Comparison of ENCODE assay signal across 16 cellular contexts in genomic region chr12:111361717-111362576, GRCh38. TPM values are rescaled to one million over a fixed set of nuclear protein-coding genes. Genes with fewer than 3 reads are reported as not detected.
A peak's percentile ranks its signal among the peaks of the same experiment; 100 is the strongest.
DNase-seq lines count a peak whose midpoint lies in the region; ATAC-seq and TF ChIP-seq lines count a peak whose summit lies in the region.
"Had no signal": no experiment of that assay in that cellular context is flagged by ENCODE, and none has a peak within 500 bp of the region (broad histone marks: within the 10 kb centered on the region; RNA-seq: fewer than 3 reads in every experiment).

No MANE protein-coding gene starts in this region.

- no peaks in the 10 kb centered on the region for H3K27me3 Mint-ChIP-seq in progenitor cell of endocrine pancreas
- no peaks in the 10 kb centered on the region for H3K27me3 Mint-ChIP-seq in activated T-cell treated with anti-CD3 and anti-CD28 coated beads, Interleukin-2, amount 50 U/mL, for 4 hours (ENCODE audit: low read depth)

- no peak overlapping the region for H2AFZ ChIP-seq in MM.1S (ENCODE audit: low read length)

- H3K9me3 ChIP-seq in BLaER1 treated with 17β-estradiol and CSF1 and Interleukin-3, amounts not matched to agents 10 nM and 100 nM (replicated peaks in 1 of 11): no peaks in the 10 kb centered on the region
- H3K9me3 ChIP-seq in adrenal gland (replicated peaks in 1 of 3) (no peaks in the 10 kb centered on the region), SJCRH30 (replicated peaks) (no peaks in the 10 kb centered on the region), MM.1S (replicated peaks; ENCODE audit: insufficient read depth, low read length) (no peaks in the 10 kb centered on the region)
- H3K9me3 ChIP-seq: esophagus squamous epithelium had no signal

- H3K4me2 ChIP-seq in BLaER1 treated with 17β-estradiol and CSF1 and Interleukin-3, amounts not matched to agents 10 nM and 100 nM: peak overlapping the region; percentile 82 to 99 (median 96)
- H3K4me2 ChIP-seq in MM.1S (ENCODE audit: low read depth, low read length): no peak overlapping the region

- H3K4me1 ChIP-seq in BLaER1 treated with 17β-estradiol and CSF1 and Interleukin-3, amounts not matched to agents 10 nM and 100 nM: peaks cover 68 to 91% (median 85%) of the 10 kb centered on the region in 10 experiments
- H3K4me1 ChIP-seq in adrenal gland (replicated peaks in 1 of 2) (peaks cover 14 to 20% of the 10 kb centered on the region in 2 donors), SJCRH30 (no peaks in the 10 kb centered on the region), MM.1S (ENCODE audit: low read length) (no peaks in the 10 kb centered on the region)

- H3K9me2 ChIP-seq in MM.1S (replicated peaks; ENCODE audit: insufficient read depth, low read length): no peaks in the 10 kb centered on the region

- H3K4me3 Mint-ChIP-seq in progenitor cell of endocrine pancreas (ENCODE audit: low read depth): no peak overlapping the region
- H3K4me3 Mint-ChIP-seq in activated T-cell treated with anti-CD3 and anti-CD28 coated beads, Interleukin-2, amount 50 U/mL, for 4 hours: no peak overlapping the region

- no peaks in the 10 kb centered on the region for H3F3A ChIP-seq in MM.1S (ENCODE audit: insufficient read depth, low read length)

- peak; percentile 66 to 85 (median 74) for DNase-seq in adrenal gland
- DNase-seq in left colon: no peak
- no peak for DNase-seq in progenitor cell of endocrine pancreas (ENCODE audit: low spot score, unreplicated experiment)
- no peak for DNase-seq in activated T-cell treated with anti-CD3 and anti-CD28 coated beads, Interleukin-2, amount 50 U/mL, for 4 hours
- DNase-seq in SJCRH30: no peak
- no peak for DNase-seq in MM.1S
- DNase-seq: ACHN; activated CD4-positive, alpha-beta T cell treated with anti-CD3 and anti-CD28 coated beads, Interleukin-2, amount 50 U/mL, for 4 hours; cortex of kidney; esophagus squamous epithelium; NCI-H1092 treated with DMSO at 0.1 percent for 48 hours had no signal

- intact Hi-C loops in adrenal gland (cut with DNase I) (no loop called here), left colon (cut with DNase I, micrococcal nuclease) (no loop called here)

- H3K4me1 Mint-ChIP-seq in progenitor cell of endocrine pancreas (ENCODE audit: low read depth): peaks cover 11% of the 10 kb centered on the region
- peaks cover 21% of the 10 kb centered on the region for H3K4me1 Mint-ChIP-seq in activated T-cell treated with anti-CD3 and anti-CD28 coated beads, Interleukin-2, amount 50 U/mL, for 4 hours (ENCODE audit: low read depth)

- peak overlapping the region; percentile 68 to 81 (median 72) for H3K9ac ChIP-seq in BLaER1 treated with 17β-estradiol and CSF1 and Interleukin-3, amounts not matched to agents 10 nM and 100 nM
- H3K9ac ChIP-seq in MM.1S (ENCODE audit: low read length): no peak overlapping the region

- ATAC-seq in left colon (peak; percentile 11), HG02852 (IDR thresholded peaks at IDR 0.05; ENCODE audit: unreplicated experiment) (no peak)
- no peak for ATAC-seq in activated T-cell treated with anti-CD3 and anti-CD28 coated beads, Interleukin-2, amount 50 U/mL, for 4 hours
- ATAC-seq: GM12878 had no signal

- H3K27ac ChIP-seq in BLaER1 treated with 17β-estradiol and CSF1 and Interleukin-3, amounts not matched to agents 10 nM and 100 nM: peak overlapping the region; percentile 74 to 88 (median 81)
- peak overlapping the region; percentile 17 to 84 (median 53) for H3K27ac ChIP-seq in adrenal gland
- H3K27ac ChIP-seq in SJCRH30: no peak overlapping the region
- no peak overlapping the region for H3K27ac ChIP-seq in MM.1S (ENCODE audit: low read length)
- H3K27ac ChIP-seq: esophagus squamous epithelium had no signal

- no peaks in the 10 kb centered on the region for H3K27me3 ChIP-seq in BLaER1 treated with 17β-estradiol and CSF1 and Interleukin-3, amounts not matched to agents 10 nM and 100 nM
- H3K27me3 ChIP-seq in adrenal gland (no peaks in the 10 kb centered on the region), SJCRH30 (no peaks in the 10 kb centered on the region), MM.1S (replicated peaks; ENCODE audit: insufficient read depth, low read length) (no peaks in the 10 kb centered on the region)

- H3K36me3 Mint-ChIP-seq in progenitor cell of endocrine pancreas (ENCODE audit: insufficient read depth): peaks cover 15% of the 10 kb centered on the region
- peaks cover 3% of the 10 kb centered on the region for H3K36me3 Mint-ChIP-seq in activated T-cell treated with anti-CD3 and anti-CD28 coated beads, Interleukin-2, amount 50 U/mL, for 4 hours (ENCODE audit: insufficient read depth)

- TF ChIP-seq CTCF in adrenal gland (IDR thresholded peaks at IDR 0.05): no peak
- TF ChIP-seq CTCF in progenitor cell of endocrine pancreas (IDR thresholded peaks at IDR 0.05; ENCODE audit: unreplicated experiment): no peak
- no peak for TF ChIP-seq CTCF in MM.1S (IDR thresholded peaks at IDR 0.05; ENCODE audit: low read length)

- H3K36me3 ChIP-seq in BLaER1 treated with 17β-estradiol and CSF1 and Interleukin-3, amounts not matched to agents 10 nM and 100 nM: peaks cover 8 to 49% (median 38%) of the 10 kb centered on the region in 11 experiments; a peak in 21 of 22 replicates
- H3K36me3 ChIP-seq in adrenal gland (replicated peaks in 1 of 2) (peaks cover 0 to 8% of the 10 kb centered on the region in 2 donors), SJCRH30 (no peaks in the 10 kb centered on the region), MM.1S (replicated peaks; ENCODE audit: insufficient read depth, low read length) (no peaks in the 10 kb centered on the region)

- no peaks in the 10 kb centered on the region for H3K9me3 Mint-ChIP-seq in progenitor cell of endocrine pancreas (ENCODE audit: low read depth)
- no peaks in the 10 kb centered on the region for H3K9me3 Mint-ChIP-seq in activated T-cell treated with anti-CD3 and anti-CD28 coated beads, Interleukin-2, amount 50 U/mL, for 4 hours
- H3K9me3 Mint-ChIP-seq: IgD-negative memory B cell, memory B cell had no signal

- peak overlapping the region in 9 of 10 experiments; percentile 14 to 46 (median 38); a peak in 16 of 20 replicates for H3K4me3 ChIP-seq in BLaER1 treated with 17β-estradiol and CSF1 and Interleukin-3, amounts not matched to agents 10 nM and 100 nM
- H3K4me3 ChIP-seq in adrenal gland: no peak overlapping the region
- H3K4me3 ChIP-seq in SJCRH30: no peak overlapping the region
- H3K4me3 ChIP-seq in MM.1S (ENCODE audit: low read length): no peak overlapping the region
- H3K4me3 ChIP-seq: esophagus squamous epithelium, GM12878 had no signal

- 33 to 56% (median 40%) methylated on average over 6 to 18 of the region's 18 CpGs for WGBS in adrenal gland, 4 donors

- TF ChIP-seq POLR2A in adrenal gland (IDR thresholded peaks at IDR 0.05): peak in 1 of 2 donors; percentile 33

- peaks cover 0 to 24% (median 7%) of the 10 kb centered on the region in 11 experiments; a peak in 12 of 22 replicates for H4K20me1 ChIP-seq in BLaER1 treated with 17β-estradiol and CSF1 and Interleukin-3, amounts not matched to agents 10 nM and 100 nM
- H4K20me1 ChIP-seq in MM.1S (ENCODE audit: insufficient read depth, low read length): no peaks in the 10 kb centered on the region

- peak overlapping the region; percentile 69 for H3K27ac Mint-ChIP-seq in progenitor cell of endocrine pancreas

- H3K79me2 ChIP-seq in MM.1S (ENCODE audit: low read length): no peaks in the 10 kb centered on the region

RNA-seq across cellular contexts. Expression of gene PHETA1, which starts 6.9 kb away (rescaled TPM):
- total RNA-seq in adrenal gland (10 to 100 TPM; 18.0 to 37.4 (median 21.5) TPM), left colon (10 to 100 TPM; 27.9 to 39.1 TPM), progenitor cell of endocrine pancreas (31.3 and 32.9 TPM in 2 replicates)
- polyA plus RNA-seq in adrenal gland: 10 to 100 TPM in 2 of 3 donors, 1 to 10 TPM in 1; 3.6 to 25.4 (median 11.0) TPM
- 1 to 10 TPM; 1.3 to 3.3 (median 1.8) TPM for total RNA-seq in activated T-cell treated with anti-CD3 and anti-CD28 coated beads, Interleukin-2, amount 50 U/mL, for 4 hours
- total RNA-seq in SJCRH30 (2014; rRNA removed; shearing (Covaris generic)): 4.0 and 4.2 TPM in 2 replicates

RNA-seq across cellular contexts. Expression of gene SH2B3, which starts 43.8 kb away (rescaled TPM):
- 10 to 100 TPM; 26.1 to 70.3 (median 44.6) TPM for total RNA-seq in adrenal gland
- polyA plus RNA-seq in adrenal gland: 10 to 100 TPM in 1 of 3 donors, 1 to 10 TPM in 2; 5.8 to 14.5 (median 9.3) TPM
- 10 to 100 TPM; 22.9 to 27.1 TPM for total RNA-seq in left colon
- 0.72 and 1.5 TPM in 2 replicates for total RNA-seq in progenitor cell of endocrine pancreas
- total RNA-seq in activated T-cell treated with anti-CD3 and anti-CD28 coated beads, Interleukin-2, amount 50 U/mL, for 4 hours: 10 to 100 TPM; 32.7 to 37.8 (median 35.9) TPM
- 11.1 and 13.2 TPM in 2 replicates for total RNA-seq in SJCRH30 (2014; rRNA removed; shearing (Covaris generic))

Comparison
In these comparisons a context has a peak if more than half of its experiments do, and no peak if none do; other contexts are left out.
1. H3K27ac ChIP-seq: peak in BLaER1 treated with 17β-estradiol and CSF1 and Interleukin-3, amounts not matched to agents 10 nM and 100 nM (11 of 11) and adrenal gland (5 of 5); none in SJCRH30 (single experiment) and MM.1S (single experiment).
2. H3K4me3 ChIP-seq: peak in BLaER1 treated with 17β-estradiol and CSF1 and Interleukin-3, amounts not matched to agents 10 nM and 100 nM (9 of 10); none in adrenal gland (0 of 4), SJCRH30 (single experiment) and MM.1S (single experiment).
3. DNase-seq: peak in adrenal gland (7 of 7); none in left colon (0 of 2), progenitor cell of endocrine pancreas (single experiment), activated T-cell treated with anti-CD3 and anti-CD28 coated beads, Interleukin-2, amount 50 U/mL, for 4 hours (single experiment), SJCRH30 (0 of 2) and MM.1S (single experiment).